14 cellular contexts compared by ENCODE assay signal in genomic region chr7:154914580-154915380, GRCh38.
A peak's percentile ranks its signal among the peaks of the same experiment; 100 is the strongest.
DNase-seq lines count a peak whose midpoint lies in the region; ATAC-seq and TF ChIP-seq lines count a peak whose summit lies in the region.
"Had no signal": no experiment of that assay in that cellular context is flagged by ENCODE, and none has a peak within 500 bp of the region (broad histone marks: within the 10 kb centered on the region; RNA-seq: fewer than 3 reads in every experiment).

No MANE protein-coding gene starts in this region.

- no peak overlapping the region for H2BK20ac ChIP-seq in H9 (ENCODE audit: low read depth, low read length, poor library complexity, severe bottlenecking)

- no peak overlapping the region for H3T11ph ChIP-seq in H9 (ENCODE audit: low read length)

- no peak overlapping the region for H4K8ac ChIP-seq in H9 (replicated peaks; ENCODE audit: insufficient read length, low read depth, low read length)

- WGBS in H9 (ENCODE audit: extremely low coverage, insufficient read length, low lambda C conversion rate): no CpG with 5 or more reads among the region's 41 CpGs

- H3K27ac ChIP-seq in H9 (ENCODE audit: insufficient read length, low read depth, low read length) (no peak overlapping the region), parathyroid adenoma (no peak overlapping the region)
- H3K27ac ChIP-seq: SK-N-MC had no signal

- H3K27ac Mint-ChIP-seq in H9 (peak overlapping the region in 1 of 3 experiments; percentile 27; a peak in 1 of 7 replicates), glutamatergic neuron (ENCODE audit: unreplicated experiment) (no peak overlapping the region)

- peaks cover 5 to 7% of the 10 kb centered on the region in 2 experiments for H3K4me1 Mint-ChIP-seq in H9
- no peaks in the 10 kb centered on the region for H3K4me1 Mint-ChIP-seq in glutamatergic neuron (ENCODE audit: low read depth, unreplicated experiment)

- H2BK12ac ChIP-seq in H9 (ENCODE audit: insufficient read length, low read depth, low read length): no peak overlapping the region

- no peak overlapping the region for H2BK5ac ChIP-seq in H9 (ENCODE audit: insufficient read length, low read length)

- H2BK15ac ChIP-seq in H9 (ENCODE audit: low read depth, low read length): no peak overlapping the region

- no peaks in the 10 kb centered on the region for H3K9me3 ChIP-seq in H9 (ENCODE audit: control insufficient read depth, low read depth, low read length)
- no peaks in the 10 kb centered on the region for H3K9me3 ChIP-seq in parathyroid adenoma (ENCODE audit: control insufficient read depth, low read length)

- H3K4me3 Mint-ChIP-seq in H9 (no peak overlapping the region; a peak in 1 of 5 replicates), glutamatergic neuron (ENCODE audit: unreplicated experiment) (no peak overlapping the region)

- DNase-seq in NCI-H82 (lab: John Stamatoyannopoulos, UW) (peak; percentile 27), NCI-H82 treated with DMSO at 0.1 percent for 48 hours (lab: John Stamatoyannopoulos, UW; ENCODE audit: unreplicated experiment) (no peak), H9 (peak; percentile 54), glutamatergic neuron (peak; percentile 32), DMS79 treated with DMSO at 0.1 percent for 48 hours (lab: John Stamatoyannopoulos, UW) (no peak)
- DNase-seq: activated T-cell treated with anti-CD3 and anti-CD28 coated beads, Interleukin-2, amount 50 U/mL, for 4 hours; cortex of kidney; hippocampal formation; NCI-H2171 treated with DMSO at 0.1 percent for 48 hours had no signal

- H3K9ac ChIP-seq in H9 (ENCODE audit: extremely low read depth, insufficient read length, low read length) (no peak overlapping the region), parathyroid adenoma (no peak overlapping the region)

- H4K20me1 ChIP-seq in H9 (ENCODE audit: control insufficient read depth, insufficient read depth, insufficient read length): no peaks in the 10 kb centered on the region

- H3K27me3 ChIP-seq in H9 (ENCODE audit: insufficient read depth, low read length) (no peaks in the 10 kb centered on the region), parathyroid adenoma (ENCODE audit: control insufficient read depth, insufficient read depth, low read length) (no peaks in the 10 kb centered on the region)

- ATAC-seq in HG03039 (IDR thresholded peaks at IDR 0.05; ENCODE audit: unreplicated experiment) (no peak), GM18868 (IDR thresholded peaks at IDR 0.05; ENCODE audit: unreplicated experiment) (no peak)

- no peaks in the 10 kb centered on the region for H3K36me3 ChIP-seq in parathyroid adenoma (ENCODE audit: control insufficient read depth, insufficient read depth, low read length)

- H3K4ac ChIP-seq in H9 (ENCODE audit: low read depth, low read length): no peak overlapping the region

- no peak overlapping the region for H3K56ac ChIP-seq in H9 (ENCODE audit: insufficient read length, low read depth, low read length)

- H3K36me3 Mint-ChIP-seq in H9 (ENCODE audit: insufficient read depth in 1 of 3, low read depth in 3 of 3) (peaks cover 0 to 8% (median 5%) of the 10 kb centered on the region in 3 experiments; a peak in 6 of 7 replicates), glutamatergic neuron (ENCODE audit: unreplicated experiment) (peaks cover 7% of the 10 kb centered on the region)

- peaks cover 9 to 10% of the 10 kb centered on the region in 2 experiments for H3K9me3 Mint-ChIP-seq in H9
- peaks cover 10% of the 10 kb centered on the region for H3K9me3 Mint-ChIP-seq in glutamatergic neuron (ENCODE audit: unreplicated experiment)

- no peak overlapping the region for H4K91ac ChIP-seq in H9 (ENCODE audit: insufficient read length, low read depth, low read length)

- TF ChIP-seq CTCF in H9 (conservative IDR thresholded peaks at IDR 0.05) (peak; percentile 53), glutamatergic neuron (IDR thresholded peaks at IDR 0.05; ENCODE audit: partially characterized antibody, unreplicated experiment) (no peak), parathyroid adenoma (IDR thresholded peaks at IDR 0.05) (no peak)

- H2AK5ac ChIP-seq in H9 (ENCODE audit: insufficient read length, low read length): no peak overlapping the region

- no peak overlapping the region for H3K18ac ChIP-seq in H9 (ENCODE audit: insufficient read length, low read depth, low read length)

- H3K27me3 Mint-ChIP-seq in H9 (ENCODE audit: low read depth) (peaks cover 29% of the 10 kb centered on the region), glutamatergic neuron (ENCODE audit: unreplicated experiment) (peaks cover 1% of the 10 kb centered on the region)

- peaks cover 3% of the 10 kb centered on the region for H3K23me2 ChIP-seq in H9 (ENCODE audit: insufficient read length, low read depth, low read length, poor library complexity, severe bottlenecking)

- peak overlapping the region; percentile 4 for H3K4me2 ChIP-seq in H9 (ENCODE audit: insufficient read depth, insufficient read length, low read length)
- H3K4me2 ChIP-seq in parathyroid adenoma (ENCODE audit: low read length): no peak overlapping the region

- no peaks in the 10 kb centered on the region for H3K79me2 ChIP-seq in H9 (ENCODE audit: insufficient read depth, low read length)
- H3K79me2 ChIP-seq in parathyroid adenoma: no peaks in the 10 kb centered on the region

- no peak overlapping the region for H3K4me3 ChIP-seq in parathyroid adenoma (ENCODE audit: low read depth, low read length)
- H3K4me3 ChIP-seq: lung, SK-N-MC had no signal

- H3K23ac ChIP-seq in H9 (ENCODE audit: insufficient read length, low read depth, low read length): no peak overlapping the region

- H4K5ac ChIP-seq in H9 (ENCODE audit: insufficient read length, low read depth, low read length): no peak overlapping the region

- no peak overlapping the region for H2BK120ac ChIP-seq in H9 (ENCODE audit: low read depth, low read length, poor library complexity, severe bottlenecking)

- H3K4me1 ChIP-seq in H9 (ENCODE audit: insufficient read depth, low read length): no peaks in the 10 kb centered on the region
- peaks cover 28% of the 10 kb centered on the region for H3K4me1 ChIP-seq in parathyroid adenoma

- H3K79me1 ChIP-seq in H9 (ENCODE audit: insufficient read depth, low read depth, low read length, poor library complexity, severe bottlenecking): no peaks in the 10 kb centered on the region

- no peak overlapping the region for H3K14ac ChIP-seq in H9 (ENCODE audit: insufficient read depth, low read length)

- H2AFZ ChIP-seq in H9 (ENCODE audit: low read length) (no peak overlapping the region), parathyroid adenoma (peak overlapping the region; percentile 97)

Comparison
In these comparisons a context has a peak if more than half of its experiments do, and no peak if none do; other contexts are left out.
1. DNase-seq: peak in NCI-H82 (single experiment), H9 (single experiment) and glutamatergic neuron (single experiment); none in NCI-H82 treated with DMSO at 0.1 percent for 48 hours (single experiment) and DMS79 treated with DMSO at 0.1 percent for 48 hours (single experiment).